ENCODE assay signal across 8 cellular contexts in the genomic region with DNA sequence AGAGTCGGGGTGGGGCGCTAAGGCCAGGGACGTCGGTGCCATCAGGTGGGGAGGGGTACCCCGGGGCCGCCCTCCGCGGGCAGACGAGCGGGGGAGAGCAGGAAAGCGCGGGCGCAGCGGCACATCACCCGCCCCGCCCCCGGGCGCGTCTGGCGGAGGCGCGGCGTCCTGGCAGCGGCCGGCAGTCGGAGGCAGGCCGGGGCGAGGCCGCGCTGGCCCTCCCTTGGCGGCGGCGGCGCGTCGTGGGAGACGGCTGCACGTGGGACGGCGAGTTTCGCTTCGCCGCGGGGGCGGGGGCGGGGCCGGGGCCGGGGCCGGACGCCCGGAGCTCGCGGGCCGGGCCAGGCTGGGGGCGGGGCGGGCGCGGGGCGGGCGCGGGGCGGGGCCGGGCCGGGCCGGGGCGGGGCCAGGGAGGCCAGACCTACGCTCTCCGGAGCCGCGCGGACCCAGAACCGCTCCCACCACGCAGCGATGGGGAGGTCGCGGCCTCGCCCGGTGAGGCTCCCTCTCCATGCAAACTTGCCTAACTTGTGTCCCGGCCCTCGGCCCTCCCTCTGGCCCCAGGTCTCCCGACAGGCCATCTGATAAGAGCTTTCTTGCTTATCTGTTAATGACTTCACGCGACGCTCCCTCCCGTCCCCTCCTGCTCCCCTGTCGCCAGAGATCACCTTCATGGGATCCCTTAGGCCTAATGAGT. TPM values are rescaled to one million over a fixed set of nuclear protein-coding genes. Genes with fewer than 3 reads are reported as not detected.
DNase-seq lines count a peak whose midpoint lies in the region; ATAC-seq and TF ChIP-seq lines count a peak whose summit lies in the region.

No MANE protein-coding gene starts in this region.

- intact Hi-C loops in esophagus squamous epithelium (cut with DNase I): loop anchor here (10.0 kb wide), 1 partner anchor 49 kb away; a partner anchor contains a TSS
- intact Hi-C loops in naive thymus-derived CD4-positive, alpha-beta T cell (cut with micrococcal nuclease): loop anchor here (1.0 to 5.0 kb wide), 5 partner anchors 12 to 206 kb away; a partner anchor contains a TSS

- DNase-seq in GM12864 (ENCODE audit: low read depth) (no peak), NCI-H748 treated with DMSO at 0.1 percent for 48 hours (lab: John Stamatoyannopoulos, UW) (peak; percentile 42), esophagus squamous epithelium (lab: John Stamatoyannopoulos, UW) (no peak), stromal cell of bone marrow (ENCODE audit: low read depth) (peak; percentile 49), NCI-H1048 (lab: John Stamatoyannopoulos, UW) (no peak)
- DNase-seq in activated T-cell treated with anti-CD3 and anti-CD28 coated beads, Interleukin-2, amount 50 U/mL, for 24 hours: peak; percentile 79
- peak; percentile 30 to 77 (median 46) for DNase-seq in naive thymus-derived CD4-positive, alpha-beta T cell

- peaks cover 64% of the 10 kb centered on the region for H3K4me1 Mint-ChIP-seq in activated T-cell treated with anti-CD3 and anti-CD28 coated beads, Interleukin-2, amount 50 U/mL, for 24 hours (ENCODE audit: low read depth)
- peaks cover 47 to 79% (median 70%) of the 10 kb centered on the region in 7 donors for H3K4me1 Mint-ChIP-seq in naive thymus-derived CD4-positive, alpha-beta T cell

- H3K27ac Mint-ChIP-seq in activated T-cell treated with anti-CD3 and anti-CD28 coated beads, Interleukin-2, amount 50 U/mL, for 24 hours: peak overlapping the region; percentile 63
- H3K27ac Mint-ChIP-seq in naive thymus-derived CD4-positive, alpha-beta T cell: peak overlapping the region; percentile 46 to 89 (median 73)

- H3K36me3 ChIP-seq in esophagus squamous epithelium: no peaks in the 10 kb centered on the region
- no peaks in the 10 kb centered on the region for H3K36me3 ChIP-seq in naive thymus-derived CD4-positive, alpha-beta T cell (ENCODE audit: control insufficient read depth in 2 of 3, insufficient read depth in 3 of 3, low read length in 3 of 3)

- H3K36me3 Mint-ChIP-seq in activated T-cell treated with anti-CD3 and anti-CD28 coated beads, Interleukin-2, amount 50 U/mL, for 24 hours (ENCODE audit: low read depth): peaks cover 50% of the 10 kb centered on the region
- H3K36me3 Mint-ChIP-seq in naive thymus-derived CD4-positive, alpha-beta T cell: peaks cover 0 to 10% (median 7%) of the 10 kb centered on the region in 5 donors

- no peaks in the 10 kb centered on the region for H3K27me3 Mint-ChIP-seq in activated T-cell treated with anti-CD3 and anti-CD28 coated beads, Interleukin-2, amount 50 U/mL, for 24 hours
- H3K27me3 Mint-ChIP-seq in naive thymus-derived CD4-positive, alpha-beta T cell: peaks cover 0 to 3% (median 0%) of the 10 kb centered on the region in 5 donors

- CTCF ChIA-PET in naive thymus-derived CD4-positive, alpha-beta T cell (lab: Charles Lee): interaction anchor here (0.8 kb wide), 2 partner anchors 54 to 64 kb away, joined by 3 read pairs; a partner anchor contains a TSS

- no peak for TF ChIP-seq CTCF in GM12864 (IDR thresholded peaks at IDR 0.05; ENCODE audit: low read depth, low read length, missing control alignments)
- TF ChIP-seq CTCF in esophagus squamous epithelium (IDR thresholded peaks at IDR 0.05): no peak

- no peaks in the 10 kb centered on the region for H3K9me3 ChIP-seq in esophagus squamous epithelium
- no peaks in the 10 kb centered on the region for H3K9me3 ChIP-seq in naive thymus-derived CD4-positive, alpha-beta T cell (ENCODE audit: control insufficient read depth in 2 of 3, low read length in 3 of 3)

- no peaks in the 10 kb centered on the region for H3K9me3 Mint-ChIP-seq in activated T-cell treated with anti-CD3 and anti-CD28 coated beads, Interleukin-2, amount 50 U/mL, for 24 hours
- H3K9me3 Mint-ChIP-seq in naive thymus-derived CD4-positive, alpha-beta T cell: no peaks in the 10 kb centered on the region

- peak overlapping the region; percentile 67 to 75 (median 68) for H3K27ac ChIP-seq in esophagus squamous epithelium
- peak overlapping the region; percentile 56 for H3K27ac ChIP-seq in naive thymus-derived CD4-positive, alpha-beta T cell (ENCODE audit: low read depth, low read length)

- H3K4me3 Mint-ChIP-seq in activated T-cell treated with anti-CD3 and anti-CD28 coated beads, Interleukin-2, amount 50 U/mL, for 24 hours: peak overlapping the region; percentile 75
- H3K4me3 Mint-ChIP-seq in naive thymus-derived CD4-positive, alpha-beta T cell: peak overlapping the region; percentile 87 to 94 (median 89)

- POLR2A ChIA-PET in naive thymus-derived CD4-positive, alpha-beta T cell (lab: Charles Lee): interaction anchor here (1.3 to 1.8 kb wide), 2 partner anchors 12 to 22 kb away, joined by 4 to 14 read pairs; a partner anchor contains a TSS

- H3K27me3 ChIP-seq in esophagus squamous epithelium: no peaks in the 10 kb centered on the region
- H3K27me3 ChIP-seq in naive thymus-derived CD4-positive, alpha-beta T cell (ENCODE audit: control insufficient read depth in 2 of 2, insufficient read depth in 2 of 2, low read length in 2 of 2): no peaks in the 10 kb centered on the region

- peak overlapping the region; percentile 52 for H3K4me3 ChIP-seq in GM12864 (ENCODE audit: low read depth, low read length)
- H3K4me3 ChIP-seq in esophagus squamous epithelium: peak overlapping the region; percentile 17 to 68 (median 48)
- H3K4me3 ChIP-seq in naive thymus-derived CD4-positive, alpha-beta T cell (ENCODE audit: low read length): peak overlapping the region; percentile 43

- WGBS in esophagus squamous epithelium, 2 donors: 0 to 11% methylated on average over 7 to 8 of the region's 86 CpGs

- peak in 1 of 4 donors; percentile 8 for TF ChIP-seq POLR2A in esophagus squamous epithelium (IDR thresholded peaks at IDR 0.05)

- peak; percentile 50 for ATAC-seq in HG02840 (IDR thresholded peaks at IDR 0.05; ENCODE audit: low FRiP score, unreplicated experiment)
- ATAC-seq in naive thymus-derived CD4-positive, alpha-beta T cell: peak; percentile 88

- H3K4me1 ChIP-seq in esophagus squamous epithelium: peaks cover 30 to 56% (median 32%) of the 10 kb centered on the region in 3 donors
- H3K4me1 ChIP-seq in naive thymus-derived CD4-positive, alpha-beta T cell (ENCODE audit: control insufficient read depth in 2 of 2, insufficient read depth in 2 of 2, low read length in 2 of 2): peaks cover 20 to 32% of the 10 kb centered on the region in 2 donors

RNA-seq across cellular contexts. Expression of a gene that starts 12.5 kb away (rescaled TPM):
- total RNA-seq in esophagus squamous epithelium: 10 to 100 TPM; 21.8 to 39.2 (median 35.3) TPM
- 10 to 100 TPM; 35.6 to 65.7 (median 47.7) TPM for total RNA-seq in naive thymus-derived CD4-positive, alpha-beta T cell
- polyA plus RNA-seq in naive thymus-derived CD4-positive, alpha-beta T cell: 1 to 10 TPM; 1.7 to 7.3 TPM

RNA-seq across cellular contexts. Expression of a gene that starts 53.5 kb away (rescaled TPM):
- total RNA-seq in esophagus squamous epithelium: 10 to 100 TPM; 14.3 to 26.2 (median 20.0) TPM
- 10 to 100 TPM; 16.9 to 78.8 (median 22.0) TPM for total RNA-seq in naive thymus-derived CD4-positive, alpha-beta T cell
- polyA plus RNA-seq in naive thymus-derived CD4-positive, alpha-beta T cell: 10 to 100 TPM in 1 of 2 donors, 1 to 10 TPM in 1; 9.6 to 21.7 TPM

Comparison
In these comparisons a context has a peak if more than half of its experiments do, and no peak if none do; other contexts are left out.
1. DNase-seq: peak in NCI-H748 treated with DMSO at 0.1 percent for 48 hours (single experiment), activated T-cell treated with anti-CD3 and anti-CD28 coated beads, Interleukin-2, amount 50 U/mL, for 24 hours (single experiment), naive thymus-derived CD4-positive, alpha-beta T cell (9 of 9) and stromal cell of bone marrow (single experiment); none in GM12864 (single experiment), esophagus squamous epithelium (single experiment) and NCI-H1048 (single experiment).
2. Peak in every context shown above with its lines, with median percentiles within 50 percentile points of each other: H3K4me3 ChIP-seq.